Comparison of ENCODE assay signal across 1 cellular context in the genomic region with DNA sequence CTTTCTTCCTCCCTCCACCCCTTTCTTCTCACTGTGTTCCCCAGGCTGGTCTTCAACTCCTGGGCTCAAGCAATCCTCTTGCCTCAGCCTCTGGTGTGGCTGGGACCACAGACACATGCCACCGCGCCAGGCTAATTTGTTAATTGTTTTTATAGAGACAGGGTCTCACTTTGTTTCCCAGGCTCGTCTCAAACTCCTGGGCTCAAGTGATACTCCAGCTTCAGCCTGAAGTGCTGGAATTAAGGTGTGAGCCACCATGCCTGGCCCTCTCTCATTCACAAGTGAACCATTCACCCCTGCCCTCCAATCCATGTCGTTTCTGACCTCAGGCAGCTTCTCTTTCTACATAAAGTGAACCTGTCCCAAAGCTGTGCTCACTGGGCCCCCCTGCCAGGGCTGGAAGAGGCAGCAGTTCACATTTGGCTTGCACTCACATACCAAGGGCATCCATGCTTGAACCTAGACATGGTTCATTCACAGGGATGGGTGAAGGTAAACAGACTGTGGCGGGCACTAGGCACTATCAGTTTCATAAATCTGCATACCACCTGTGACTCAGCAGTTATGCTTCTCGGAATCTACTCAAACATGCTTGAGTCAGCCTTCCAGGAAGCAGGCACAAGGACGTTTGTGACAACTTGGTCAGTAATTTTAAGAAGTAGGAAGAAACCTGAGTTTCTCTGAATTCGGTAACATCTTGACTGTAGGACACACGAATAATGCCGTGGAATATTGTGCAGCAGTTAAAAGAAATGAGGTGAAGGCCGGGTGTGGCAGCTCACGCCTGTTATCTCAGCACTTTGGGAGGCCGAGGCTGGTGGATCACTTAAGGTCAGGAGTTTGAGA.
TF ChIP-seq lines count a peak whose summit lies in the region.

No MANE protein-coding gene starts in this region.

TF ChIP-seq in K562, 482 proteins besides CTCF, POLR2A, EP300 and RAD21 (continued from another document and continues in another):
- TF ChIP-seq HEY1 (CRISPR knock-in tag; IDR thresholded peaks at IDR 0.05; ENCODE audit: borderline replicate concordance) (no peak; the same call in 1 of the 2 replicates), NUFIP1 (IDR thresholded peaks at IDR 0.05; ENCODE audit: partially characterized antibody) (peak; percentile 23), TGIF2 (CRISPR knock-in tag; IDR thresholded peaks at IDR 0.05) (no peak), NONO (IDR thresholded peaks at IDR 0.05; ENCODE audit: low read depth in 2 of 2, low read length in 1 of 2) (no peak), ZNF445 (CRISPR knock-in tag; IDR thresholded peaks at IDR 0.05; ENCODE audit: low read depth) (0 out of 2 replicates have a peak, but pooled peaks have one; percentile 23), ESRRB (CRISPR knock-in tag; IDR thresholded peaks at IDR 0.05; ENCODE audit: borderline replicate concordance) (no peak), POLR2G (IDR thresholded peaks at IDR 0.05; ENCODE audit: low read depth, low read length) (no peak), SRF (CRISPR knock-in tag; IDR thresholded peaks at IDR 0.05) (peak in 1 of 2 experiments; percentile 34; a peak in 1 of 4 replicates), SIN3B (IDR thresholded peaks at IDR 0.05; ENCODE audit: low read depth) (no peak), LARP7 (IDR thresholded peaks at IDR 0.05) (no peak; the same call in 1 of the 2 replicates), POLR2AphosphoS5 (IDR thresholded peaks at IDR 0.05; ENCODE audit: control insufficient read depth, insufficient read depth, low read depth, low read length) (no peak), ELF4 (CRISPR knock-in tag; IDR thresholded peaks at IDR 0.05) (peak; percentile 85), CXXC5 (CRISPR knock-in tag; IDR thresholded peaks at IDR 0.05) (peak; percentile 91), BDP1 (IDR thresholded peaks at IDR 0.05; ENCODE audit: insufficient read depth, insufficient read length) (no peak), BHLHE40 (IDR thresholded peaks at IDR 0.05; ENCODE audit: low read length) (peak; percentile 5; the same call in 1 of the 2 replicates), RUNX1 (IDR thresholded peaks at IDR 0.05; ENCODE audit: low read depth) (no peak), L3MBTL2 (IDR thresholded peaks at IDR 0.05) (peak; percentile 46), XRCC5 (IDR thresholded peaks at IDR 0.05; ENCODE audit: low read depth, low read length) (no peak), ZC3H11A (IDR thresholded peaks at IDR 0.05; ENCODE audit: low read depth, low read length) (no peak), PCBP2 (IDR thresholded peaks at IDR 0.05; ENCODE audit: low read depth, low read length, poor library complexity, severe bottlenecking) (no peak), MYBL2 (IDR thresholded peaks at IDR 0.05; ENCODE audit: low read depth) (no peak), MYBL2 (CRISPR knock-in tag; IDR thresholded peaks at IDR 0.05; ENCODE audit: borderline replicate concordance) (no peak), ZNF354B (CRISPR knock-in tag; IDR thresholded peaks at IDR 0.05) (peak; percentile 49; the same call in 1 of the 2 replicates), SMAD1 (IDR thresholded peaks at IDR 0.05; ENCODE audit: low read depth, low read length, partially characterized antibody) (no peak), NR1H2 (CRISPR knock-in tag; IDR thresholded peaks at IDR 0.05) (no peak), SMARCC2 (IDR thresholded peaks at IDR 0.05; ENCODE audit: low read depth) (peak; percentile 92), SOX6 (IDR thresholded peaks at IDR 0.05) (peak; percentile 75), LCOR (CRISPR knock-in tag; IDR thresholded peaks at IDR 0.05) (no peak), BCL6 (CRISPR knock-in tag; IDR thresholded peaks at IDR 0.05) (peak; percentile 55; the same call in 1 of the 2 replicates)
- TF ChIP-seq, protein P1, sequence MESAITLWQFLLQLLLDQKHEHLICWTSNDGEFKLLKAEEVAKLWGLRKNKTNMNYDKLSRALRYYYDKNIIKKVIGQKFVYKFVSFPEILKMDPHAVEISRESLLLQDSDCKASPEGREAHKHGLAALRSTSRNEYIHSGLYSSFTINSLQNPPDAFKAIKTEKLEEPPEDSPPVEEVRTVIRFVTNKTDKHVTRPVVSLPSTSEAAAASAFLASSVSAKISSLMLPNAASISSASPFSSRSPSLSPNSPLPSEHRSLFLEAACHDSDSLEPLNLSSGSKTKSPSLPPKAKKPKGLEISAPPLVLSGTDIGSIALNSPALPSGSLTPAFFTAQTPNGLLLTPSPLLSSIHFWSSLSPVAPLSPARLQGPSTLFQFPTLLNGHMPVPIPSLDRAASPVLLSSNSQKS (CRISPR knock-in tag; IDR thresholded peaks at IDR 0.05): no peak
- TF ChIP-seq, protein P2, sequence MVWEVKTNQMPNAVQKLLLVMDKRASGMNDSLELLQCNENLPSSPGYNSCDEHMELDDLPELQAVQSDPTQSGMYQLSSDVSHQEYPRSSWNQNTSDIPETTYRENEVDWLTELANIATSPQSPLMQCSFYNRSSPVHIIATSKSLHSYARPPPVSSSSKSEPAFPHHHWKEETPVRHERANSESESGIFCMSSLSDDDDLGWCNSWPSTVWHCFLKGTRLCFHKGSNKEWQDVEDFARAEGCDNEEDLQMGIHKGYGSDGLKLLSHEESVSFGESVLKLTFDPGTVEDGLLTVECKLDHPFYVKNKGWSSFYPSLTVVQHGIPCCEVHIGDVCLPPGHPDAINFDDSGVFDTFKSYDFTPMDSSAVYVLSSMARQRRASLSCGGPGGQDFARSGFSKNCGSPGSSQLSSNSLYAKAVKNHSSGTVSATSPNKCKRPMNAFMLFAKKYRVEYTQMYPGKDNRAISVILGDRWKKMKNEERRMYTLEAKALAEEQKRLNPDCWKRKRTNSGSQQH (CRISPR knock-in tag; IDR thresholded peaks at IDR 0.05): 0 out of 2 replicates have a peak, but pooled peaks have one; percentile 32
- TF ChIP-seq, protein P3, sequence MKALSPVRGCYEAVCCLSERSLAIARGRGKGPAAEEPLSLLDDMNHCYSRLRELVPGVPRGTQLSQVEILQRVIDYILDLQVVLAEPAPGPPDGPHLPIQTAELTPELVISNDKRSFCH (CRISPR knock-in tag; IDR thresholded peaks at IDR 0.05): peak; percentile 63; the same call in 1 of the 2 replicates
- TF ChIP-seq, protein P3 (tag; IDR thresholded peaks at IDR 0.05): peak; percentile 93
- TF ChIP-seq, protein P4, sequence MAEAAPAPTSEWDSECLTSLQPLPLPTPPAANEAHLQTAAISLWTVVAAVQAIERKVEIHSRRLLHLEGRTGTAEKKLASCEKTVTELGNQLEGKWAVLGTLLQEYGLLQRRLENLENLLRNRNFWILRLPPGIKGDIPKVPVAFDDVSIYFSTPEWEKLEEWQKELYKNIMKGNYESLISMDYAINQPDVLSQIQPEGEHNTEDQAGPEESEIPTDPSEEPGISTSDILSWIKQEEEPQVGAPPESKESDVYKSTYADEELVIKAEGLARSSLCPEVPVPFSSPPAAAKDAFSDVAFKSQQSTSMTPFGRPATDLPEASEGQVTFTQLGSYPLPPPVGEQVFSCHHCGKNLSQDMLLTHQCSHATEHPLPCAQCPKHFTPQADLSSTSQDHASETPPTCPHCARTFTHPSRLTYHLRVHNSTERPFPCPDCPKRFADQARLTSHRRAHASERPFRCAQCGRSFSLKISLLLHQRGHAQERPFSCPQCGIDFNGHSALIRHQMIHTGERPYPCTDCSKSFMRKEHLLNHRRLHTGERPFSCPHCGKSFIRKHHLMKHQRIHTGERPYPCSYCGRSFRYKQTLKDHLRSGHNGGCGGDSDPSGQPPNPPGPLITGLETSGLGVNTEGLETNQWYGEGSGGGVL (CRISPR knock-in tag; IDR thresholded peaks at IDR 0.05): no peak
- TF ChIP-seq, protein P5, sequence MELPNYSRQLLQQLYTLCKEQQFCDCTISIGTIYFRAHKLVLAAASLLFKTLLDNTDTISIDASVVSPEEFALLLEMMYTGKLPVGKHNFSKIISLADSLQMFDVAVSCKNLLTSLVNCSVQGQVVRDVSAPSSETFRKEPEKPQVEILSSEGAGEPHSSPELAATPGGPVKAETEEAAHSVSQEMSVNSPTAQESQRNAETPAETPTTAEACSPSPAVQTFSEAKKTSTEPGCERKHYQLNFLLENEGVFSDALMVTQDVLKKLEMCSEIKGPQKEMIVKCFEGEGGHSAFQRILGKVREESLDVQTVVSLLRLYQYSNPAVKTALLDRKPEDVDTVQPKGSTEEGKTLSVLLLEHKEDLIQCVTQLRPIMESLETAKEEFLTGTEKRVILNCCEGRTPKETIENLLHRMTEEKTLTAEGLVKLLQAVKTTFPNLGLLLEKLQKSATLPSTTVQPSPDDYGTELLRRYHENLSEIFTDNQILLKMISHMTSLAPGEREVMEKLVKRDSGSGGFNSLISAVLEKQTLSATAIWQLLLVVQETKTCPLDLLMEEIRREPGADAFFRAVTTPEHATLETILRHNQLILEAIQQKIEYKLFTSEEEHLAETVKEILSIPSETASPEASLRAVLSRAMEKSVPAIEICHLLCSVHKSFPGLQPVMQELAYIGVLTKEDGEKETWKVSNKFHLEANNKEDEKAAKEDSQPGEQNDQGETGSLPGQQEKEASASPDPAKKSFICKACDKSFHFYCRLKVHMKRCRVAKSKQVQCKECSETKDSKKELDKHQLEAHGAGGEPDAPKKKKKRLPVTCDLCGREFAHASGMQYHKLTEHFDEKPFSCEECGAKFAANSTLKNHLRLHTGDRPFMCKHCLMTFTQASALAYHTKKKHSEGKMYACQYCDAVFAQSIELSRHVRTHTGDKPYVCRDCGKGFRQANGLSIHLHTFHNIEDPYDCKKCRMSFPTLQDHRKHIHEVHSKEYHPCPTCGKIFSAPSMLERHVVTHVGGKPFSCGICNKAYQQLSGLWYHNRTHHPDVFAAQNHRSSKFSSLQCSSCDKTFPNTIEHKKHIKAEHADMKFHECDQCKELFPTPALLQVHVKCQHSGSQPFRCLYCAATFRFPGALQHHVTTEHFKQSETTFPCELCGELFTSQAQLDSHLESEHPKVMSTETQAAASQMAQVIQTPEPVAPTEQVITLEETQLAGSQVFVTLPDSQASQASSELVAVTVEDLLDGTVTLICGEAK (IDR thresholded peaks at IDR 0.05): no peak
- TF ChIP-seq, protein P5 (CRISPR knock-in tag; IDR thresholded peaks at IDR 0.05): no peak
- TF ChIP-seq, protein P6, sequence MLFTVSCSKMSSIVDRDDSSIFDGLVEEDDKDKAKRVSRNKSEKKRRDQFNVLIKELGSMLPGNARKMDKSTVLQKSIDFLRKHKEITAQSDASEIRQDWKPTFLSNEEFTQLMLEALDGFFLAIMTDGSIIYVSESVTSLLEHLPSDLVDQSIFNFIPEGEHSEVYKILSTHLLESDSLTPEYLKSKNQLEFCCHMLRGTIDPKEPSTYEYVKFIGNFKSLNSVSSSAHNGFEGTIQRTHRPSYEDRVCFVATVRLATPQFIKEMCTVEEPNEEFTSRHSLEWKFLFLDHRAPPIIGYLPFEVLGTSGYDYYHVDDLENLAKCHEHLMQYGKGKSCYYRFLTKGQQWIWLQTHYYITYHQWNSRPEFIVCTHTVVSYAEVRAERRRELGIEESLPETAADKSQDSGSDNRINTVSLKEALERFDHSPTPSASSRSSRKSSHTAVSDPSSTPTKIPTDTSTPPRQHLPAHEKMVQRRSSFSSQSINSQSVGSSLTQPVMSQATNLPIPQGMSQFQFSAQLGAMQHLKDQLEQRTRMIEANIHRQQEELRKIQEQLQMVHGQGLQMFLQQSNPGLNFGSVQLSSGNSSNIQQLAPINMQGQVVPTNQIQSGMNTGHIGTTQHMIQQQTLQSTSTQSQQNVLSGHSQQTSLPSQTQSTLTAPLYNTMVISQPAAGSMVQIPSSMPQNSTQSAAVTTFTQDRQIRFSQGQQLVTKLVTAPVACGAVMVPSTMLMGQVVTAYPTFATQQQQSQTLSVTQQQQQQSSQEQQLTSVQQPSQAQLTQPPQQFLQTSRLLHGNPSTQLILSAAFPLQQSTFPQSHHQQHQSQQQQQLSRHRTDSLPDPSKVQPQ (CRISPR knock-in tag; IDR thresholded peaks at IDR 0.05; ENCODE audit: borderline replicate concordance): no peak
- TF ChIP-seq, protein P7, sequence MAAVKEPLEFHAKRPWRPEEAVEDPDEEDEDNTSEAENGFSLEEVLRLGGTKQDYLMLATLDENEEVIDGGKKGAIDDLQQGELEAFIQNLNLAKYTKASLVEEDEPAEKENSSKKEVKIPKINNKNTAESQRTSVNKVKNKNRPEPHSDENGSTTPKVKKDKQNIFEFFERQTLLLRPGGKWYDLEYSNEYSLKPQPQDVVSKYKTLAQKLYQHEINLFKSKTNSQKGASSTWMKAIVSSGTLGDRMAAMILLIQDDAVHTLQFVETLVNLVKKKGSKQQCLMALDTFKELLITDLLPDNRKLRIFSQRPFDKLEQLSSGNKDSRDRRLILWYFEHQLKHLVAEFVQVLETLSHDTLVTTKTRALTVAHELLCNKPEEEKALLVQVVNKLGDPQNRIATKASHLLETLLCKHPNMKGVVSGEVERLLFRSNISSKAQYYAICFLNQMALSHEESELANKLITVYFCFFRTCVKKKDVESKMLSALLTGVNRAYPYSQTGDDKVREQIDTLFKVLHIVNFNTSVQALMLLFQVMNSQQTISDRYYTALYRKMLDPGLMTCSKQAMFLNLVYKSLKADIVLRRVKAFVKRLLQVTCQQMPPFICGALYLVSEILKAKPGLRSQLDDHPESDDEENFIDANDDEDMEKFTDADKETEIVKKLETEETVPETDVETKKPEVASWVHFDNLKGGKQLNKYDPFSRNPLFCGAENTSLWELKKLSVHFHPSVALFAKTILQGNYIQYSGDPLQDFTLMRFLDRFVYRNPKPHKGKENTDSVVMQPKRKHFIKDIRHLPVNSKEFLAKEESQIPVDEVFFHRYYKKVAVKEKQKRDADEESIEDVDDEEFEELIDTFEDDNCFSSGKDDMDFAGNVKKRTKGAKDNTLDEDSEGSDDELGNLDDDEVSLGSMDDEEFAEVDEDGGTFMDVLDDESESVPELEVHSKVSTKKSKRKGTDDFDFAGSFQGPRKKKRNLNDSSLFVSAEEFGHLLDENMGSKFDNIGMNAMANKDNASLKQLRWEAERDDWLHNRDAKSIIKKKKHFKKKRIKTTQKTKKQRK (IDR thresholded peaks at IDR 0.05; ENCODE audit: borderline replicate concordance, low read depth, low read length): no peak
